ENCODE assay signal across 15 cellular contexts in genomic region chr7:70415179-70415972, GRCh38.
DNase-seq lines count a peak whose midpoint lies in the region; ATAC-seq lines count a peak whose summit lies in the region.
"Had no signal": no experiment of that assay in that cellular context is flagged by ENCODE, and none has a peak within 500 bp of the region (broad histone marks: within the 10 kb centered on the region; RNA-seq: fewer than 3 reads in every experiment).

No MANE protein-coding gene starts in this region.

- H2AFZ ChIP-seq in Karpas-422 (ENCODE audit: low read length) = peak overlapping the region; percentile 25; the same call in 1 of the 2 replicates

- H3K4me1 Mint-ChIP-seq in activated T-cell treated with anti-CD3 and anti-CD28 coated beads, Interleukin-2, amount 50 U/mL, for 24 hours (ENCODE audit: low read depth) = no peaks in the 10 kb centered on the region

- DNase-seq in Karpas-422 (peak; percentile 72), Right ventricle myocardium inferior (ENCODE audit: missing footprints) (no peak), ecto neural progenitor cell (ENCODE audit: low spot score) (no peak)
- no peak for DNase-seq in activated T-cell treated with anti-CD3 and anti-CD28 coated beads, Interleukin-2, amount 50 U/mL, for 24 hours
- DNase-seq: activated CD4-positive, CD25-positive, alpha-beta regulatory T cell treated with anti-CD3 and anti-CD28 coated beads, Interleukin-2, amount 50 U/mL, for 72 hours; activated T-cell treated with anti-CD3 and anti-CD28 coated beads, Interleukin-2, amount 50 U/mL, for 4 hours; DMS 273 treated with DMSO at 0.1 percent for 48 hours; effector memory CD4-positive, alpha-beta T cell had no signal

- no peaks in the 10 kb centered on the region for H3K79me2 ChIP-seq in Karpas-422 (ENCODE audit: low read length)

- H3K27ac Mint-ChIP-seq in activated T-cell treated with anti-CD3 and anti-CD28 coated beads, Interleukin-2, amount 50 U/mL, for 24 hours = no peak overlapping the region
- H3K27ac Mint-ChIP-seq: natural killer cell treated with Interleukin-12 subunit alpha and Interleukin-12 subunit beta and Interleukin-15 and Interleukin-18, amount 100 ng/mL, for 72 hours had no signal

- H3K4me1 ChIP-seq in Karpas-422 (ENCODE audit: low read length) = peaks cover 85% of the 10 kb centered on the region

- no peaks in the 10 kb centered on the region for H3K9me3 ChIP-seq in Karpas-422 (ENCODE audit: low read length)

- peak overlapping the region; percentile 97 for H3K27ac ChIP-seq in Karpas-422 (ENCODE audit: low read length)

- H3K27me3 Mint-ChIP-seq in activated T-cell treated with anti-CD3 and anti-CD28 coated beads, Interleukin-2, amount 50 U/mL, for 24 hours = no peaks in the 10 kb centered on the region
- H3K27me3 Mint-ChIP-seq: natural killer cell treated with Interleukin-12 subunit alpha and Interleukin-12 subunit beta and Interleukin-15 and Interleukin-18, amount 100 ng/mL, for 72 hours had no signal

- H3K36me3 Mint-ChIP-seq in activated T-cell treated with anti-CD3 and anti-CD28 coated beads, Interleukin-2, amount 50 U/mL, for 24 hours (ENCODE audit: low read depth) = no peaks in the 10 kb centered on the region
- H3K36me3 Mint-ChIP-seq: natural killer cell treated with Interleukin-12 subunit alpha and Interleukin-12 subunit beta and Interleukin-15 and Interleukin-18, amount 100 ng/mL, for 72 hours had no signal

- H4K20me1 ChIP-seq in Karpas-422 (ENCODE audit: insufficient read depth, low read depth, low read length) = no peaks in the 10 kb centered on the region

- intact Hi-C loops in Right ventricle myocardium inferior (cut with DNase I) = no loop called here

- no peaks in the 10 kb centered on the region for H3K36me3 ChIP-seq in Karpas-422 (ENCODE audit: insufficient read depth, low read length)

- peak overlapping the region; percentile 68 for H3K4me2 ChIP-seq in Karpas-422 (ENCODE audit: low read depth, low read length, poor library complexity, severe bottlenecking)

- H3K4me3 ChIP-seq in GM08714 (ENCODE audit: low read length) (peak overlapping the region; percentile 58; the same call in 1 of the 2 replicates), Karpas-422 (ENCODE audit: low read length) (peak overlapping the region; percentile 32)

- H3K9ac ChIP-seq in Karpas-422 (ENCODE audit: low read length) = peak overlapping the region; percentile 72

- ATAC-seq in GM19468 (IDR thresholded peaks at IDR 0.05; ENCODE audit: extremely low read depth, unreplicated experiment) (peak; percentile 48), HG02870 (IDR thresholded peaks at IDR 0.05; ENCODE audit: unreplicated experiment) (peak; percentile 83), Right ventricle myocardium inferior (no peak), GM18517 (IDR thresholded peaks at IDR 0.05; ENCODE audit: unreplicated experiment) (no peak)
- ATAC-seq: activated T-cell treated with anti-CD3 and anti-CD28 coated beads, Interleukin-2, amount 50 U/mL, for 4 hours; HCT116; natural killer cell treated with Interleukin-12 subunit alpha and Interleukin-12 subunit beta and Interleukin-15 and Interleukin-18, amount 100 ng/mL, for 72 hours; SK-N-SH treated with all-trans-retinoic acid at 6 μM for 48 hours had no signal

- H3K9me3 Mint-ChIP-seq in activated T-cell treated with anti-CD3 and anti-CD28 coated beads, Interleukin-2, amount 50 U/mL, for 24 hours = no peaks in the 10 kb centered on the region
- H3K9me3 Mint-ChIP-seq: activated T-cell treated with anti-CD3 and anti-CD28 coated beads, Interleukin-2, amount 50 U/mL, for 4 hours; natural killer cell treated with Interleukin-12 subunit alpha and Interleukin-12 subunit beta and Interleukin-15 and Interleukin-18, amount 100 ng/mL, for 72 hours had no signal

- no peaks in the 10 kb centered on the region for H3K27me3 ChIP-seq in Karpas-422 (ENCODE audit: low read length)

- H3K9me2 ChIP-seq in Karpas-422 (replicated peaks; ENCODE audit: insufficient read depth, low read length) = no peaks in the 10 kb centered on the region

- no peak overlapping the region for H3K4me3 Mint-ChIP-seq in activated T-cell treated with anti-CD3 and anti-CD28 coated beads, Interleukin-2, amount 50 U/mL, for 24 hours
- H3K4me3 Mint-ChIP-seq: activated T-cell treated with anti-CD3 and anti-CD28 coated beads, Interleukin-2, amount 50 U/mL, for 4 hours; natural killer cell treated with Interleukin-12 subunit alpha and Interleukin-12 subunit beta and Interleukin-15 and Interleukin-18, amount 100 ng/mL, for 72 hours had no signal

Comparison
In these comparisons a context has a peak if more than half of its experiments do, and no peak if none do; other contexts are left out.
1. ATAC-seq: peak in GM19468 (single experiment) and HG02870 (single experiment); none in Right ventricle myocardium inferior (single experiment) and GM18517 (single experiment).